8 cellular contexts compared by ENCODE assay signal in genomic region chr22:26589845-26590524, GRCh38. TPM values are rescaled to one million over a fixed set of nuclear protein-coding genes. Genes with fewer than 3 reads are reported as not detected.
DNase-seq lines count a peak whose midpoint lies in the region; ATAC-seq lines count a peak whose summit lies in the region.

Gene TPST2 (minus strand): TSS chr22:26590132. CDS start chr22:26541630, 48,502 bp downstream.

- peak within 1 kb of the TSS; percentile 81 for H2BK120ac ChIP-seq in mesenchymal stem cell (ENCODE audit: low read depth, low read length)

- H3K9me3 Mint-ChIP-seq in effector memory CD8-positive, alpha-beta T cell: no peaks in the 10 kb centered on the region

- H3K9me3 ChIP-seq in mesenchymal stem cell (ENCODE audit: control insufficient read depth, low read length): peaks cover 3% of the 10 kb centered on the region

- peak within 1 kb of the TSS; percentile 99 for H3K4me2 ChIP-seq in mesenchymal stem cell (ENCODE audit: low read length, poor library complexity, severe bottlenecking)

- H2AFZ ChIP-seq in mesenchymal stem cell (ENCODE audit: low read depth, low read length): peak within 1 kb of the TSS; percentile 62

- peak within 1 kb of the TSS; percentile 91 to 93 for H3K27ac Mint-ChIP-seq in effector memory CD8-positive, alpha-beta T cell

- peaks cover 11% of the 10 kb centered on the region for H3K4me1 ChIP-seq in mesenchymal stem cell (ENCODE audit: control insufficient read depth, insufficient read depth, low read depth, low read length)

- no peak within 1 kb of the TSS for H2BK12ac ChIP-seq in mesenchymal stem cell (ENCODE audit: low read length in 2 of 2)

- peak within 1 kb of the TSS; percentile 17 to 78 for H3K4ac ChIP-seq in mesenchymal stem cell (ENCODE audit: low read depth in 1 of 2, low read length in 2 of 2)

- H3K18ac ChIP-seq in mesenchymal stem cell (ENCODE audit: low read depth in 1 of 2, low read length in 2 of 2): peak within 1 kb of the TSS; percentile 73 to 98

- no peak within 1 kb of the TSS for H3K14ac ChIP-seq in mesenchymal stem cell (ENCODE audit: low read length in 2 of 2)

- POLR2A ChIA-PET in activated CD8-positive, alpha-beta memory T cell treated with anti-CD3 and anti-CD28 coated beads for 36 hours (lab: Charles Lee): interaction anchor here (0.8 to 1.0 kb wide), 2 partner anchors 12 to 27 kb away, joined by 3 to 10 read pairs; no protein-coding TSS in a partner anchor

- H3K4me3 Mint-ChIP-seq in effector memory CD8-positive, alpha-beta T cell: peak within 1 kb of the TSS; percentile 85 to 92

- DNase-seq in 8988T (peak; percentile 72), NCI-H748 treated with DMSO at 0.1 percent for 48 hours (lab: John Stamatoyannopoulos, UW) (peak; percentile 33), mesenchymal stem cell (peak; percentile 74)
- DNase-seq in effector memory CD8-positive, alpha-beta T cell: peak; percentile 69 to 77 (median 74)
- peak; percentile 62 for DNase-seq in stimulated activated CD8-positive, alpha-beta memory T cell treated with anti-CD3 and anti-CD28 coated beads, Interleukin-12 subunit alpha, Interleukin-12 subunit beta, amount 100 ng/mL, for 1 hour (ENCODE audit: low read depth)

- H2BK5ac ChIP-seq in mesenchymal stem cell (ENCODE audit: low read depth, low read length, poor library complexity, severe bottlenecking): no peak within 1 kb of the TSS

- H3K27ac ChIP-seq in mesenchymal stem cell (ENCODE audit: low read length, poor library complexity, severe bottlenecking): no peak within 1 kb of the TSS

- H3K9ac ChIP-seq in mesenchymal stem cell (ENCODE audit: low read length): peak within 1 kb of the TSS; percentile 87

- H2BK15ac ChIP-seq in mesenchymal stem cell (ENCODE audit: low read depth, poor library complexity, severe bottlenecking): no peak within 1 kb of the TSS

- peaks cover 65 to 79% of the 10 kb centered on the region in 2 donors for H3K4me1 Mint-ChIP-seq in effector memory CD8-positive, alpha-beta T cell (ENCODE audit: low read depth in 2 of 2)

- H3K27me3 ChIP-seq in mesenchymal stem cell (ENCODE audit: control insufficient read depth in 1 of 2, insufficient read depth in 1 of 2, low read length in 2 of 2): peaks cover 4 to 27% of the 10 kb centered on the region in 2 experiments

- peaks cover 11% of the 10 kb centered on the region for H3K79me1 ChIP-seq in mesenchymal stem cell (replicated peaks; ENCODE audit: low read length, poor library complexity, severe bottlenecking)

- H2AK5ac ChIP-seq in mesenchymal stem cell (ENCODE audit: low read length, severe bottlenecking): no peak within 1 kb of the TSS

- H3K36me3 ChIP-seq in mesenchymal stem cell (ENCODE audit: control insufficient read depth in 1 of 2, insufficient read depth in 2 of 2, low read depth in 1 of 2, low read length in 2 of 2): no peaks in the 10 kb centered on the region

- H3K4me3 ChIP-seq in mesenchymal stem cell (ENCODE audit: insufficient read depth in 1 of 2, low read depth in 1 of 2, low read length in 2 of 2): peak within 1 kb of the TSS; percentile 84 to 89

- CTCF ChIA-PET in activated CD8-positive, alpha-beta memory T cell treated with anti-CD3 and anti-CD28 coated beads for 36 hours (lab: Charles Lee): no interaction called here

- peaks cover 19% of the 10 kb centered on the region for H3K36me3 Mint-ChIP-seq in effector memory CD8-positive, alpha-beta T cell (ENCODE audit: insufficient read depth)

- no peaks in the 10 kb centered on the region for H3K27me3 Mint-ChIP-seq in effector memory CD8-positive, alpha-beta T cell

- peak within 1 kb of the TSS; percentile 91 for H4K8ac ChIP-seq in mesenchymal stem cell (ENCODE audit: low read length)

- peak within 1 kb of the TSS; percentile 32 for H4K91ac ChIP-seq in mesenchymal stem cell (ENCODE audit: low read length)

- WGBS in mesenchymal stem cell: 5% methylated on average over 37 of the region's 69 CpGs

- peak within 1 kb of the TSS in 1 of 2 experiments; percentile 40 for H3K23ac ChIP-seq in mesenchymal stem cell (ENCODE audit: low read length in 2 of 2)

- ATAC-seq in GM18511 (IDR thresholded peaks at IDR 0.05; ENCODE audit: unreplicated experiment): peak; percentile 75
- peak; percentile 53 for ATAC-seq in HG03097 (IDR thresholded peaks at IDR 0.05; ENCODE audit: low FRiP score, unreplicated experiment)
- ATAC-seq in effector memory CD8-positive, alpha-beta T cell (replicated peaks): peak; percentile 72

RNA-seq across cellular contexts. Expression of gene TPST2, which starts in this region (rescaled TPM):
- total RNA-seq in activated CD8-positive, alpha-beta memory T cell treated with anti-CD3 and anti-CD28 coated beads for 36 hours: 10 to 100 TPM; 42.4 to 42.9 TPM
- polyA plus RNA-seq in mesenchymal stem cell (2013, experiment 1 of 2): 15.3 TPM
- polyA plus RNA-seq in mesenchymal stem cell (2013, experiment 2 of 2): 16.3 TPM
